In genomic region chr20:51462566-51463276, GRCh38 we compare ENCODE assay signal across 11 cellular contexts.
DNase-seq lines count a peak whose midpoint lies in the region; ATAC-seq, FAIRE-seq and TF ChIP-seq lines count a peak whose summit lies in the region.
"Had no signal": no experiment of that assay in that cellular context is flagged by ENCODE, and none has a peak within 500 bp of the region (broad histone marks: within the 10 kb centered on the region; RNA-seq: fewer than 3 reads in every experiment).

No MANE protein-coding gene starts in this region.

- H3K4me1 Mint-ChIP-seq in CD14-positive monocyte, result peaks cover 16% of the 10 kb centered on the region

- no peaks in the 10 kb centered on the region for H3K79me2 ChIP-seq in K562 (ENCODE audit: control insufficient read depth, insufficient read depth, low read length)

- FAIRE-seq in K562 (lab: Jason Lieb, UNC) (no peak), small intestine (lab: Jason Lieb, UNC) (no peak)
- FAIRE-seq: G401.6 had no signal

- H3K4me1 ChIP-seq in HEK293 (ENCODE audit: control insufficient read depth, insufficient read depth, low read length) (peaks cover 3% of the 10 kb centered on the region; the same call in 1 of the 2 replicates), K562 (replicated peaks in 1 of 2; ENCODE audit: control insufficient read depth in 2 of 2, insufficient read depth in 2 of 2, low read length in 2 of 2) (no peaks in the 10 kb centered on the region), small intestine (ENCODE audit: control insufficient read depth in 2 of 2, insufficient read depth in 1 of 2, low read depth in 1 of 2, low read length in 1 of 2) (no peaks in the 10 kb centered on the region)

- no peaks in the 10 kb centered on the region for H3K36me3 Mint-ChIP-seq in CD14-positive monocyte

- H3K27ac ChIP-seq in HEK293 (ENCODE audit: extremely low read depth, low read depth, low read length), result no peak overlapping the region
- no peak overlapping the region for H3K27ac ChIP-seq in K562 (ENCODE audit: extremely low read depth, low read depth, low read length)
- peak overlapping the region in 11 of 21 experiments; percentile 10 to 55 (median 36) for H3K27ac ChIP-seq in skin epidermis
- no peak overlapping the region for H3K27ac ChIP-seq in small intestine (ENCODE audit: low read depth in 1 of 2, low read length in 1 of 2)

- TF ChIP-seq RAD21 in K562 (CRISPR knock-in tag; conservative IDR thresholded peaks at IDR 0.05 in 1 of 2, IDR thresholded peaks at IDR 0.05 in 1 of 2), result no peak

- POLR2A ChIA-PET in HEK293 (lab: Yijun Ruan, JAX) (no interaction called here), K562 (lab: Yijun Ruan, JAX) (no interaction called here)

- ATAC-seq in K562, result no peak
- no peak for ATAC-seq in HG03175 (IDR thresholded peaks at IDR 0.05; ENCODE audit: unreplicated experiment)

- no peak overlapping the region for H3K9ac ChIP-seq in K562 (ENCODE audit: insufficient read depth in 1 of 2, low read depth in 2 of 2, low read length in 2 of 2)

- no peak for TF ChIP-seq POLR2A in K562 (conservative IDR thresholded peaks at IDR 0.05)

- no peak for DNase-seq in K562 (ENCODE audit: extremely low read depth in 1 of 4, low spot score in 3 of 4)
- DNase-seq in iris pigment epithelial cell (ENCODE audit: low read depth), result peak; percentile 77
- DNase-seq in GM13976 (ENCODE audit: low spot score), result no peak
- no peak for DNase-seq in small intestine
- DNase-seq in CD14-positive monocyte (ENCODE audit: low spot score), result no peak
- DNase-seq: central memory CD4-positive, alpha-beta T cell; NCI-H510A treated with DMSO at 0.1 percent for 48 hours had no signal

- TF ChIP-seq CTCF in HEK293 (tag by site-specific recombination; IDR thresholded peaks at IDR 0.05) (no peak), K562 (IDR thresholded peaks at IDR 0.05 in 2 of 3, conservative IDR thresholded peaks at IDR 0.05 in 1 of 3; ENCODE audit: insufficient read depth in 2 of 3, low read depth in 1 of 3, low read length in 3 of 3) (no peak), GM13976 (IDR thresholded peaks at IDR 0.05; ENCODE audit: borderline replicate concordance, control extremely low read depth, extremely low read depth, insufficient read depth, missing control alignments) (no peak), CD14-positive monocyte (IDR thresholded peaks at IDR 0.05) (no peak)

- H3K27me3 ChIP-seq in K562 (ENCODE audit: control insufficient read depth in 2 of 2, insufficient read depth in 2 of 2, low read length in 2 of 2), result no peaks in the 10 kb centered on the region
- H3K27me3 ChIP-seq in small intestine (ENCODE audit: control insufficient read depth in 2 of 2, insufficient read depth in 2 of 2, low read length in 2 of 2), result no peaks in the 10 kb centered on the region

- in situ Hi-C loops in K562 (cut with MboI) (no loop called here), GM13976 (cut with MboI; ENCODE audit: low sequenced_read_pairs, unreplicated experiment) (no loop called here)

- H2AFZ ChIP-seq in K562 (ENCODE audit: low read depth, low read length), result no peak overlapping the region

- H3K36me3 ChIP-seq in HEK293 (ENCODE audit: control insufficient read depth in 2 of 2, insufficient read depth in 1 of 2, low read length in 2 of 2) (no peaks in the 10 kb centered on the region), K562 (ENCODE audit: control insufficient read depth, insufficient read depth, low read length) (peaks cover 47% of the 10 kb centered on the region; the same call in 1 of the 3 replicates), small intestine (ENCODE audit: control insufficient read depth in 2 of 2, insufficient read depth in 2 of 2, low read length in 2 of 2) (peaks cover 0 to 9% of the 10 kb centered on the region in 2 donors)

- intact Hi-C loops in K562 (cut with micrococcal nuclease), result no loop called here
- intact Hi-C loops in CD14-positive monocyte (cut with micrococcal nuclease), result no loop called here

- BruUV-seq in K562 (replicated peaks; lab: Mats Ljungman, UMichigan), result no TSS peak

- TF ChIP-seq EP300 in K562 (IDR thresholded peaks at IDR 0.05; ENCODE audit: low read length), result no peak

- H3K27me3 Mint-ChIP-seq in CD14-positive monocyte (ENCODE audit: low read depth in 3 of 3), result peaks cover 0 to 3% (median 2%) of the 10 kb centered on the region in 3 donors

- H3K4me3 ChIP-seq in HEK293 (ENCODE audit: low read depth, low read length) (no peak overlapping the region), K562 (no peak overlapping the region), skin epidermis (no peak overlapping the region), small intestine (ENCODE audit: low read depth in 1 of 2, low read length in 2 of 2) (no peak overlapping the region)

- H3K27ac Mint-ChIP-seq in CD14-positive monocyte, result peak overlapping the region in 1 of 7 donors; percentile 63

- 86% methylated on average over 12 of the region's 12 CpGs for WGBS in K562 (ENCODE audit: insufficient coverage, low coverage, missing lambda C conversion rate)
- WGBS in small intestine, 3 donors, result 65 to 91% (median 88%) methylated on average over 12 of the region's 12 CpGs

- H4K20me1 ChIP-seq in K562 (replicated peaks; ENCODE audit: control insufficient read depth, insufficient read depth, low read length), result no peaks in the 10 kb centered on the region

- CTCF ChIA-PET in HEK293 (lab: Yijun Ruan, JAX), result interaction anchor here (0.6 to 1.5 kb wide), 2 partner anchors 9 to 132 kb away, joined by 3 to 5 read pairs; no protein-coding TSS in a partner anchor
- CTCF ChIA-PET in K562 (lab: Yijun Ruan, JAX; ENCODE audit: low intra/inter-chr PET ratio), result no interaction called here

- no peak overlapping the region for H3K4me3 Mint-ChIP-seq in CD14-positive monocyte

- H3K9me1 ChIP-seq in K562 (ENCODE audit: control insufficient read depth, insufficient read depth, low read length), result no peaks in the 10 kb centered on the region

- peaks cover 0 to 3% (median 0%) of the 10 kb centered on the region in 7 donors for H3K9me3 Mint-ChIP-seq in CD14-positive monocyte

- H3K9me3 ChIP-seq in HEK293 (ENCODE audit: control insufficient read depth, insufficient read depth, low read depth, low read length) (no peaks in the 10 kb centered on the region), K562 (replicated peaks; ENCODE audit: control insufficient read depth, insufficient read depth, low read depth, low read length) (no peaks in the 10 kb centered on the region), small intestine (ENCODE audit: control insufficient read depth, low read depth) (no peaks in the 10 kb centered on the region)

- no peak overlapping the region for H3K4me2 ChIP-seq in K562 (ENCODE audit: insufficient read depth, low read length)

TF ChIP-seq in HEK293, 187 proteins besides CTCF, POLR2A, EP300 and RAD21:
- TF ChIP-seq ZNF341 (tag by site-specific recombination; IDR thresholded peaks at IDR 0.05; ENCODE audit: low read depth), result 0 out of 2 replicates have a peak, but pooled peaks have one; percentile 26
- TF ChIP-seq ZNF791 (tag by site-specific recombination; IDR thresholded peaks at IDR 0.05), result no peak
- 0 out of 2 replicates have a peak, but pooled peaks have one; percentile 15 for TF ChIP-seq ZNF664 (tag by site-specific recombination; IDR thresholded peaks at IDR 0.05)
- TF ChIP-seq ZNF658 (tag by site-specific recombination; IDR thresholded peaks at IDR 0.05), result no peak
- peak; percentile 31 for TF ChIP-seq ZNF335 (tag by site-specific recombination; conservative IDR thresholded peaks at IDR 0.05)
- TF ChIP-seq SETDB1 (IDR thresholded peaks at IDR 0.05; ENCODE audit: insufficient read length, low read length), result no peak
- no peak for TF ChIP-seq MEIS1 (CRISPR knock-in tag; IDR thresholded peaks at IDR 0.05; ENCODE audit: borderline replicate concordance)
- TF ChIP-seq BCL11A (tag by site-specific recombination; IDR thresholded peaks at IDR 0.05; ENCODE audit: low read depth), result no peak
- no peak for TF ChIP-seq ZNF571 (tag by site-specific recombination; IDR thresholded peaks at IDR 0.05)
- peak; percentile 52; the same call in 1 of the 2 replicates for TF ChIP-seq ZNF600 (tag by site-specific recombination; IDR thresholded peaks at IDR 0.05)

TF ChIP-seq in K562, 482 proteins besides CTCF, POLR2A, EP300 and RAD21:
- TF ChIP-seq RBM25 (IDR thresholded peaks at IDR 0.05; ENCODE audit: low read depth, low read length, severe bottlenecking) (peak; percentile 35), ATF4 (CRISPR knock-in tag; IDR thresholded peaks at IDR 0.05) (no peak), RBM22 (IDR thresholded peaks at IDR 0.05; ENCODE audit: low read depth, low read length, poor library complexity, severe bottlenecking) (peak; percentile 28), FOXA3 (CRISPR knock-in tag; conservative IDR thresholded peaks at IDR 0.05 in 1 of 2, IDR thresholded peaks at IDR 0.05 in 1 of 2) (no peak), POLR2B (IDR thresholded peaks at IDR 0.05; ENCODE audit: low read depth, partially characterized antibody) (no peak), RHOXF2B (CRISPR knock-in tag; conservative IDR thresholded peaks at IDR 0.05) (no peak), JUNB (CRISPR knock-in tag; conservative IDR thresholded peaks at IDR 0.05) (no peak), NFIC (IDR thresholded peaks at IDR 0.05) (no peak)

Comparison
In these comparisons a context has a peak if more than half of its experiments do, and no peak if none do; other contexts are left out.
1. H3K27ac ChIP-seq: peak in skin epidermis (11 of 21); none in HEK293 (single experiment), K562 (single experiment) and small intestine (0 of 2).